32 cellular contexts compared by ENCODE assay signal in genomic region chr1:29883986-29884385, GRCh38.
"Had no signal": no experiment of that assay in that cellular context is flagged by ENCODE, and none has a peak within 500 bp of the region (broad histone marks: within the 10 kb centered on the region; RNA-seq: fewer than 3 reads in every experiment).

No MANE protein-coding gene starts in this region.

- H2AFZ ChIP-seq: parathyroid adenoma had no signal

- H3K4me1 Mint-ChIP-seq: naive thymus-derived CD8-positive, alpha-beta T cell; nephron progenitor cell; neural crest cell; stimulated activated memory B cell treated with anti-CD40 and anti-IgM and Interleukin-4, amounts not matched to agents 10 μg/mL and 1 μg/mL and 100 μg/mL, for 72 hours; stimulated activated naive CD8-positive, alpha-beta T cell treated with anti-CD3 and anti-CD28 coated beads, Interleukin-15, amount 100 ng/mL, for 72 hours had no signal

- H3K36me3 Mint-ChIP-seq: naive thymus-derived CD8-positive, alpha-beta T cell; natural killer cell treated with Interleukin-12 subunit alpha and Interleukin-12 subunit beta and Interleukin-15 and Interleukin-18, amount 100 ng/mL, for 72 hours; stimulated activated memory B cell treated with anti-CD40 and anti-IgM and Interleukin-4, amounts not matched to agents 10 μg/mL and 1 μg/mL and 100 μg/mL, for 72 hours; type B pancreatic cell had no signal

- H3K4me3 Mint-ChIP-seq: naive thymus-derived CD8-positive, alpha-beta T cell; natural killer cell treated with Interleukin-12 subunit alpha and Interleukin-12 subunit beta and Interleukin-15 and Interleukin-18, amount 100 ng/mL, for 72 hours; nephron progenitor cell; neural crest cell; stimulated activated memory B cell treated with anti-CD40 and anti-IgM and Interleukin-4, amounts not matched to agents 10 μg/mL and 1 μg/mL and 100 μg/mL, for 72 hours; stimulated activated naive CD8-positive, alpha-beta T cell treated with anti-CD3 and anti-CD28 coated beads, Interleukin-15, amount 100 ng/mL, for 72 hours; type B pancreatic cell had no signal

- H3K36me3 ChIP-seq: ovary, right lobe of liver, spleen, suprapubic skin, tibial artery, transverse colon, upper lobe of right lung, uterus had no signal

- H3K27ac ChIP-seq: ovary, parathyroid adenoma, psoas muscle, right lobe of liver, skin epidermis, spleen, suprapubic skin, testis, tibial artery, transverse colon, upper lobe of right lung, uterus had no signal

- H3K4me3 ChIP-seq: ovary, psoas muscle, right lobe of liver, skin epidermis, smooth muscle cell, spleen, suprapubic skin, testis, tibial artery, transverse colon, upper lobe of right lung, uterus had no signal

- H3K27me3 ChIP-seq: ovary, right lobe of liver, testis, transverse colon, upper lobe of right lung, uterus had no signal

- H3K9me3 ChIP-seq: ovary, psoas muscle, right lobe of liver, spleen, suprapubic skin, testis, tibial artery, transverse colon, upper lobe of right lung, uterus had no signal

- H3K9ac ChIP-seq: parathyroid adenoma had no signal

- H3K27ac Mint-ChIP-seq: naive thymus-derived CD8-positive, alpha-beta T cell; natural killer cell treated with Interleukin-12 subunit alpha and Interleukin-12 subunit beta and Interleukin-15 and Interleukin-18, amount 100 ng/mL, for 72 hours; nephron progenitor cell; progenitor cell of endocrine pancreas; stimulated activated memory B cell treated with anti-CD40 and anti-IgM and Interleukin-4, amounts not matched to agents 10 μg/mL and 1 μg/mL and 100 μg/mL, for 72 hours; stimulated activated naive CD8-positive, alpha-beta T cell treated with anti-CD3 and anti-CD28 coated beads, Interleukin-15, amount 100 ng/mL, for 72 hours; type B pancreatic cell had no signal

- H3K79me2 ChIP-seq: parathyroid adenoma had no signal

- H3K9me3 Mint-ChIP-seq: natural killer cell treated with Interleukin-12 subunit alpha and Interleukin-12 subunit beta and Interleukin-15 and Interleukin-18, amount 100 ng/mL, for 72 hours; nephron progenitor cell; neural crest cell; stimulated activated naive CD8-positive, alpha-beta T cell treated with anti-CD3 and anti-CD28 coated beads, Interleukin-15, amount 100 ng/mL, for 72 hours; type B pancreatic cell had no signal

- ATAC-seq: naive thymus-derived CD8-positive, alpha-beta T cell; psoas muscle; right cardiac atrium; right lobe of liver; stimulated activated memory B cell treated with anti-CD40 and anti-IgM and Interleukin-4, amounts not matched to agents 10 μg/mL and 1 μg/mL and 100 μg/mL, for 72 hours; stimulated activated naive CD8-positive, alpha-beta T cell treated with anti-CD3 and anti-CD28 coated beads, Interleukin-15, amount 100 ng/mL, for 72 hours; stimulated activated naive CD8-positive, alpha-beta T cell treated with anti-CD3 and anti-CD28 coated beads, Interleukin-15, Interleukin-2, amounts not matched to agents 100 U/mL and 50 U/mL, for 24 hours; upper lobe of right lung had no signal

- H3K4me2 ChIP-seq: smooth muscle cell had no signal

- DNase-seq: naive thymus-derived CD8-positive, alpha-beta T cell; nephron progenitor cell; occipital lobe; ovary; posterior cingulate gyrus; psoas muscle; right lobe of liver; spleen; stimulated activated CD4-positive, alpha-beta T cell treated with anti-CD3 and anti-CD28 coated beads, Interleukin-12 subunit alpha, Interleukin-12 subunit beta, amount 100 ng/mL, for 4 hours; stimulated activated CD4-positive, alpha-beta T cell treated with anti-CD3 and anti-CD28 coated beads, Interleukin-1b, Interleukin-23, amount 100 ng/mL, for 48 hours; stimulated activated CD4-positive, alpha-beta T cell treated with anti-CD3 and anti-CD28 coated beads, Interleukin-4, amount 100 ng/mL, for 1 hour; stimulated activated CD4-positive, alpha-beta T cell treated with anti-CD3 and anti-CD28 coated beads, Interleukin-4, amount 100 ng/mL, for 4 hours; stimulated activated CD8-positive, alpha-beta memory T cell treated with anti-CD3 and anti-CD28 coated beads, Interleukin-4, amount 100 ng/mL, for 48 hours; stimulated activated naive CD4-positive, alpha-beta T cell; stimulated activated naive CD8-positive, alpha-beta T cell treated with anti-CD3 and anti-CD28 coated beads, Interleukin-15, amount 100 ng/mL, for 72 hours; stimulated activated naive CD8-positive, alpha-beta T cell treated with anti-CD3 and anti-CD28 coated beads, Interleukin-15, Interleukin-2, amounts not matched to agents 100 U/mL and 50 U/mL, for 24 hours; substantia nigra; testis; tibial artery; transverse colon; upper lobe of right lung; uterus had no signal

- H3K4me1 ChIP-seq: parathyroid adenoma, psoas muscle, right lobe of liver, spleen, suprapubic skin, testis, tibial artery, transverse colon, upper lobe of right lung, uterus had no signal
